In the genomic region with DNA sequence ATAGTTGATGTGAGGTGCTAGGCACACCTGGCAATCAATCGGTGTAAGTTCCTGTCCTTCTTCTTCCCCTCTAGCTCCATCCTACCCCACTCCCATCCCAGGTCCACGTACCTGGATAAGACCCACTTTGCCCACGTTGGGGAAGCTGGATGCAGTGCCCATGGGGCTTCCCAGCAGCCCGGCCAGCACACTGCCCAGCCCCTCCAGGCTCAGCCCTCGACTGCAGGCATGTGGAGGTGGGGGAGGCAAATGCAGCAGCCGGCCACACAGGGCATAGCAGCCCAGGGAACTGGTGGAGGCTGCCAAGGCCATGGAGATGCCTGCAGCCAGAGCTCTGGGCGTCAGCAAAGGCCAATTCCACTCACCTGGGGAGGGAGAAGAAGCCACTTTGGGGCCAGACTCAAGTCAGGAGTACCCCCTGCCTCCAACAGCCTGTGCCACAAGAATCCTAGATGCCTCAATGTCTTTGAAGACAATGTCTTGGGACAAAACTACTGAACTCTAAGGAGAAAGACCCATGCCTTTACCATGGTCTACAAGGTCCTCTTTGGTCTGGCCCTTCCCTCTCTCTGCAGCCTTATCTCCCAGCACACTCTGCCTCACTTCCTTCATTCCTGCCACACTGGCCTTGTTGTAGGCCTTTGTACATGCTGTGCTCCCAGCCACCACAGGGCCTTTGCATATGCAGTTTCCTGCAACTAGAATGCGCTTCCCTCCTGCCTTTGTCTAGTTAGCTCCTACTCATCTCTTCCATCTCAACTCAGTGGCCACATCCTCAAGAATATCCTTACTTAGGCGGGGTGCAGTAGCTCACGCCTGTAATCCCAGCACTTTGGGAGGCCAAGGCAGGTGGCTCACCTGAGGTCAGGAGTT, we compare ENCODE assay signal across 15 cellular contexts. TPM values are rescaled to one million over a fixed set of nuclear protein-coding genes. Genes with fewer than 3 reads are reported as not detected.
DNase-seq lines count a peak whose midpoint lies in the region; ATAC-seq, FAIRE-seq and TF ChIP-seq lines count a peak whose summit lies in the region.
"Had no signal": no experiment of that assay in that cellular context is flagged by ENCODE, and none has a peak within 500 bp of the region (broad histone marks: within the 10 kb centered on the region; RNA-seq: fewer than 3 reads in every experiment).

No MANE protein-coding gene starts in this region.

- ATAC-seq in HepG2 = no peak
- ATAC-seq in right lobe of liver = no peak
- ATAC-seq in WTC11 = no peak

- POLR2A ChIA-PET in HepG2 (lab: Yijun Ruan, JAX) (interaction anchor here (2.5 kb wide), 1 partner anchor 11 kb away, joined by 17 read pairs; a partner anchor contains a TSS), WTC11 (lab: Charles Lee) (no interaction called here)

- H3K4me2 ChIP-seq in HepG2 (ENCODE audit: low read depth, low read length) = no peak overlapping the region
- H3K4me2 ChIP-seq: BLaER1 treated with 17β-estradiol and CSF1 and Interleukin-3, amounts not matched to agents 10 nM and 100 nM had no signal

- no peak overlapping the region for H2AFZ ChIP-seq in HepG2 (ENCODE audit: low read length)
- H2AFZ ChIP-seq: GM23248 had no signal

- H3K27me3 Mint-ChIP-seq in WTC11 (ENCODE audit: low read depth) = peaks cover 19% of the 10 kb centered on the region
- H3K27me3 Mint-ChIP-seq: IgD-negative memory B cell had no signal

- DNase-seq in HepG2 (ENCODE audit: low spot score) (no peak), right lobe of liver (no peak), WTC11 (ENCODE audit: low spot score) (no peak), kidney (peak; percentile 65), DMS79 (lab: John Stamatoyannopoulos, UW) (no peak), NCI-H1930 (lab: John Stamatoyannopoulos, UW) (no peak), thyroid gland (no peak)
- DNase-seq: ACHN; CD4-positive, CD25-positive, alpha-beta regulatory T cell; DMS53; GM23248; HFFc6 had no signal

- intact Hi-C loops in HepG2 (cut with micrococcal nuclease; ENCODE audit: unreplicated experiment) = no loop called here
- intact Hi-C loops in right lobe of liver (cut with DNase I) = loop anchor here in 1 of 2 donors (5.0 kb wide), 1 partner anchor 137 kb away; no protein-coding TSS in a partner anchor
- intact Hi-C loops in kidney (cut with DNase I) = loop anchor here (10.0 kb wide), 1 partner anchor 120 kb away; no protein-coding TSS in a partner anchor
- intact Hi-C loops in thyroid gland (cut with DNase I) = loop anchor here (10.0 kb wide), 1 partner anchor 220 kb away; a partner anchor contains a TSS

- no peak for TF ChIP-seq EP300 in HepG2 (IDR thresholded peaks at IDR 0.05; ENCODE audit: low read depth in 2 of 2, low read length in 2 of 2)
- no peak for TF ChIP-seq EP300 in HepG2 (CRISPR knock-in tag; IDR thresholded peaks at IDR 0.05; ENCODE audit: borderline replicate concordance)

- no peak overlapping the region for H3K4me3 Mint-ChIP-seq in WTC11
- H3K4me3 Mint-ChIP-seq: HFFc6 had no signal

- 42% methylated on average over 9 of the region's 10 CpGs for WGBS in HepG2 (ENCODE audit: low lambda C conversion rate)
- WGBS in right lobe of liver (ENCODE audit: insufficient coverage, low coverage, low lambda C conversion rate, missing lambda C conversion rate) = 89% methylated on average over 6 of the region's 10 CpGs
- WGBS in thyroid gland, 2 donors = 89 to 90% methylated on average over 8 to 10 of the region's 10 CpGs

- H3K27me3 ChIP-seq in HepG2 (ENCODE audit: control insufficient read depth in 1 of 2, insufficient read depth in 2 of 2, low read length in 2 of 2) (peaks cover 0 to 2% of the 10 kb centered on the region in 2 experiments; a peak in 1 of 5 replicates), right lobe of liver (no peaks in the 10 kb centered on the region), thyroid gland (no peaks in the 10 kb centered on the region)
- H3K27me3 ChIP-seq: BLaER1 treated with 17β-estradiol and CSF1 and Interleukin-3, amounts not matched to agents 10 nM and 100 nM had no signal

- TF ChIP-seq CTCF in HepG2 (CRISPR knock-in tag; IDR thresholded peaks at IDR 0.05) (no peak), right lobe of liver (IDR thresholded peaks at IDR 0.05) (no peak), WTC11 (IDR thresholded peaks at IDR 0.05) (no peak), kidney (IDR thresholded peaks at IDR 0.05; ENCODE audit: borderline replicate concordance, extremely low read depth, insufficient read depth) (no peak), thyroid gland (IDR thresholded peaks at IDR 0.05) (no peak)

- in situ Hi-C loops in HepG2 (cut with HindIII; ENCODE audit: extremely low pct_ligation_motif_present, low pct_unique_long_range_greater_than_20kb) = no loop called here

- TF ChIP-seq POLR2A in HepG2 (IDR thresholded peaks at IDR 0.05; ENCODE audit: insufficient read depth in 1 of 2, low read depth in 2 of 2, low read length in 2 of 2) (no peak), right lobe of liver (IDR thresholded peaks at IDR 0.05) (no peak), thyroid gland (IDR thresholded peaks at IDR 0.05) (no peak)

- CTCF ChIA-PET in HepG2 (lab: Yijun Ruan, JAX; ENCODE audit: low intra/inter-chr PET ratio, low total read pairs) (interaction anchor here (1.4 kb wide), 1 partner anchor 46 kb away, joined by 3 read pairs; no protein-coding TSS in a partner anchor), WTC11 (lab: Charles Lee) (no interaction called here)

- H3K27ac ChIP-seq in HepG2 (ENCODE audit: extremely low read length, insufficient read depth, low read length) = no peak overlapping the region
- no peak overlapping the region for H3K27ac ChIP-seq in right lobe of liver
- H3K27ac ChIP-seq in kidney (ENCODE audit: low read depth in 2 of 2, low read length in 2 of 2) = no peak overlapping the region
- H3K27ac ChIP-seq in thyroid gland = no peak overlapping the region
- H3K27ac ChIP-seq: BLaER1 treated with 17β-estradiol and CSF1 and Interleukin-3, amounts not matched to agents 10 nM and 100 nM; GM23248 had no signal

- no peaks in the 10 kb centered on the region for H3K36me3 Mint-ChIP-seq in WTC11

- peaks cover 7% of the 10 kb centered on the region for H3K4me1 Mint-ChIP-seq in WTC11

- no peak for FAIRE-seq in HepG2 (lab: Jason Lieb, UNC)
- FAIRE-seq in kidney (lab: Jason Lieb, UNC) = no peak

- H3K4me1 ChIP-seq in HepG2 (ENCODE audit: insufficient read depth, low read length) = peaks cover 22% of the 10 kb centered on the region
- peaks cover 0 to 12% (median 4%) of the 10 kb centered on the region in 4 donors for H3K4me1 ChIP-seq in right lobe of liver
- peaks cover 3 to 4% of the 10 kb centered on the region in 2 donors for H3K4me1 ChIP-seq in kidney (ENCODE audit: control insufficient read depth in 1 of 2, insufficient read depth in 1 of 2, low read depth in 1 of 2, low read length in 2 of 2)
- H3K4me1 ChIP-seq in thyroid gland = peaks cover 4 to 6% of the 10 kb centered on the region in 2 donors

- H3K9me3 ChIP-seq in HepG2 (ENCODE audit: low read length) (no peaks in the 10 kb centered on the region), right lobe of liver (no peaks in the 10 kb centered on the region), kidney (ENCODE audit: control insufficient read depth in 1 of 2, low read length in 2 of 2) (no peaks in the 10 kb centered on the region), thyroid gland (no peaks in the 10 kb centered on the region)
- H3K9me3 ChIP-seq: BLaER1 treated with 17β-estradiol and CSF1 and Interleukin-3, amounts not matched to agents 10 nM and 100 nM; HAP-1 had no signal

- no peak overlapping the region for H3K4me3 ChIP-seq in HepG2 (replicated peaks in 1 of 3; ENCODE audit: insufficient read depth in 1 of 3, low read depth in 2 of 3, low read length in 3 of 3)
- H3K4me3 ChIP-seq in right lobe of liver = no peak overlapping the region
- no peak overlapping the region for H3K4me3 ChIP-seq in kidney (ENCODE audit: low read length in 2 of 2)
- H3K4me3 ChIP-seq in thyroid gland (replicated peaks in 1 of 3) = no peak overlapping the region
- H3K4me3 ChIP-seq: BLaER1 treated with 17β-estradiol and CSF1 and Interleukin-3, amounts not matched to agents 10 nM and 100 nM; GM23248; HAP-1 had no signal

- no TSS peak for BruUV-seq in HepG2 (replicated peaks; lab: Mats Ljungman, UMichigan)

- H3K36me3 ChIP-seq in HepG2 (replicated peaks in 1 of 2; ENCODE audit: control insufficient read depth in 1 of 2, insufficient read depth in 2 of 2, low read length in 2 of 2) = no peaks in the 10 kb centered on the region
- no peaks in the 10 kb centered on the region for H3K36me3 ChIP-seq in right lobe of liver
- H3K36me3 ChIP-seq in kidney (ENCODE audit: control insufficient read depth in 1 of 2, insufficient read depth in 2 of 2, low read length in 2 of 2) = no peaks in the 10 kb centered on the region
- no peaks in the 10 kb centered on the region for H3K36me3 ChIP-seq in thyroid gland
- H3K36me3 ChIP-seq: HAP-1 had no signal

- no peak overlapping the region for H3K9ac ChIP-seq in HepG2 (ENCODE audit: insufficient read depth, low read depth, low read length)
- H3K9ac ChIP-seq in kidney (ENCODE audit: low read length in 2 of 2) = no peak overlapping the region
- H3K9ac ChIP-seq: BLaER1 treated with 17β-estradiol and CSF1 and Interleukin-3, amounts not matched to agents 10 nM and 100 nM; GM23248 had no signal

- TF ChIP-seq RAD21 in HepG2 (CRISPR knock-in tag; IDR thresholded peaks at IDR 0.05) = no peak

- no peaks in the 10 kb centered on the region for H3K79me2 ChIP-seq in HepG2 (ENCODE audit: insufficient read depth, low read length)

- no peaks in the 10 kb centered on the region for H4K20me1 ChIP-seq in HepG2 (ENCODE audit: insufficient read depth, low read length)

- H3K27ac Mint-ChIP-seq in WTC11 = no peak overlapping the region
- H3K27ac Mint-ChIP-seq: HFFc6 had no signal

- no peaks in the 10 kb centered on the region for H3K9me3 Mint-ChIP-seq in WTC11
- H3K9me3 Mint-ChIP-seq: CD4-positive, CD25-positive, alpha-beta regulatory T cell; HFFc6; IgD-negative memory B cell had no signal

RNA-seq across cellular contexts. Expression of a gene that starts 4.5 kb away (rescaled TPM):
- total RNA-seq in HepG2 (2016; rRNA removed; fragmentation: Illumina TruSeq; extraction: Trizol) = 0.38 TPM in 1 of 2 replicates, not detected in the other
- total RNA-seq in HepG2 (2016; cell fraction: cytosol; rRNA removed; fragmentation: Illumina TruSeq; extraction: Trizol; ENCODE audit: low read depth) = 0.40 and 0.71 TPM in 2 replicates
- 0.37 TPM in 1 of 2 replicates, not detected in the other for total RNA-seq in HepG2 (2016; cell fraction: insoluble cytoplasmic fraction; rRNA removed; fragmentation: Illumina TruSeq; extraction: Trizol)
- total RNA-seq in HepG2 (2016; cell fraction: membrane; rRNA removed; fragmentation: Illumina TruSeq; extraction: Trizol) = 0.21 and 0.37 TPM in 2 replicates
- 0.34 and 0.56 TPM in 2 replicates for total RNA-seq in HepG2 (2016; cell fraction: nucleus; rRNA removed; fragmentation: Illumina TruSeq; extraction: Trizol)
- 0.78 and 2.1 TPM in 2 replicates for polyA plus RNA-seq in HepG2 (2011; rRNA removed)
- 0.10 and 0.12 TPM in 2 replicates for polyA plus RNA-seq in HepG2 (2011; cell fraction: cytosol; rRNA removed)
- 7.7 and 12.3 TPM in 2 replicates for polyA plus RNA-seq in HepG2 (2011; cell fraction: nucleus; rRNA removed)
- polyA plus RNA-seq in HepG2 (2012) = 0.89 and 1.8 TPM in 2 replicates
- not detected in 2 replicates for polyA plus RNA-seq in HepG2 (2016; cell fraction: cytosol; fragmentation: Illumina TruSeq; extraction: Trizol; ENCODE audit: low read depth)
- not detected in 2 replicates for polyA plus RNA-seq in HepG2 (2016; cell fraction: insoluble cytoplasmic fraction; fragmentation: Illumina TruSeq; extraction: Trizol; ENCODE audit: low read depth)
- polyA plus RNA-seq in HepG2 (2016; cell fraction: membrane; fragmentation: Illumina TruSeq; extraction: Trizol; ENCODE audit: low read depth) = not detected in 2 replicates
- polyA plus RNA-seq in HepG2 (2016; cell fraction: nucleus; fragmentation: Illumina TruSeq; extraction: Trizol; ENCODE audit: insufficient read depth, low read depth) = 2.0 and 2.1 TPM in 2 replicates
- polyA minus RNA-seq in HepG2 (2011; rRNA and poly(A)+ RNA removed; ENCODE audit: low replicate concordance) = 2.2 and 2.4 TPM in 2 replicates
- 0.30 TPM in 1 of 2 replicates, not detected in the other for polyA minus RNA-seq in HepG2 (2011; cell fraction: cytosol; rRNA and poly(A)+ RNA removed)
- 3.2 and 5.2 TPM in 2 replicates for polyA minus RNA-seq in HepG2 (2011; cell fraction: nucleus; rRNA and poly(A)+ RNA removed)
- total RNA-seq in right lobe of liver = 1 to 10 TPM in 5 of 6 experiments, under 1 TPM in 1; 0.62 to 4.9 (median 2.1) TPM
- 0.41 to 0.59 TPM (median 0.55 TPM) in 3 replicates for total RNA-seq in WTC11 (2021)
- total RNA-seq in kidney = 2.8 TPM
- 10.9 TPM for polyA plus RNA-seq in kidney (ENCODE audit: insufficient read depth, low read depth, low replicate concordance)
- total RNA-seq in thyroid gland = 1 to 10 TPM; 1.1 to 3.9 (median 3.4) TPM
- polyA plus RNA-seq: CD4-positive, CD25-positive, alpha-beta regulatory T cell had no signal

RNA-seq across cellular contexts. Expression of a gene that starts 4.7 kb away (rescaled TPM):
- total RNA-seq in HepG2 (2016; rRNA removed; fragmentation: Illumina TruSeq; extraction: Trizol) (30.7 and 42.1 TPM in 2 replicates), right lobe of liver (10 to 100 TPM in 3 of 6 experiments, 1 to 10 TPM in 3; 5.8 to 16.7 (median 10.9) TPM), WTC11 (2021) (18.4 to 22.3 TPM (median 21.3 TPM) in 3 replicates), kidney (17.5 TPM), thyroid gland (10 to 100 TPM in 3 of 4 donors, 1 to 10 TPM in 1; 8.6 to 13.8 (median 11.9) TPM)
- total RNA-seq in HepG2 (2016; cell fraction: cytosol; rRNA removed; fragmentation: Illumina TruSeq; extraction: Trizol; ENCODE audit: low read depth) = 6.5 and 7.7 TPM in 2 replicates
- 30.0 and 42.5 TPM in 2 replicates for total RNA-seq in HepG2 (2016; cell fraction: insoluble cytoplasmic fraction; rRNA removed; fragmentation: Illumina TruSeq; extraction: Trizol)
- 17.1 and 17.3 TPM in 2 replicates for total RNA-seq in HepG2 (2016; cell fraction: membrane; rRNA removed; fragmentation: Illumina TruSeq; extraction: Trizol)
- total RNA-seq in HepG2 (2016; cell fraction: nucleus; rRNA removed; fragmentation: Illumina TruSeq; extraction: Trizol) = 16.1 and 17.3 TPM in 2 replicates
- polyA plus RNA-seq in HepG2 (2011; rRNA removed) (23.8 and 30.0 TPM in 2 replicates), kidney (ENCODE audit: insufficient read depth, low read depth, low replicate concordance) (17.7 TPM)
- 23.3 and 26.7 TPM in 2 replicates for polyA plus RNA-seq in HepG2 (2011; cell fraction: cytosol; rRNA removed)
- 12.3 and 14.8 TPM in 2 replicates for polyA plus RNA-seq in HepG2 (2011; cell fraction: nucleus; rRNA removed)
- polyA plus RNA-seq in HepG2 (2012) = 20.2 and 22.8 TPM in 2 replicates
- polyA plus RNA-seq in HepG2 (2016; cell fraction: cytosol; fragmentation: Illumina TruSeq; extraction: Trizol; ENCODE audit: low read depth) = 5.5 and 6.1 TPM in 2 replicates
- 35.8 and 40.0 TPM in 2 replicates for polyA plus RNA-seq in HepG2 (2016; cell fraction: insoluble cytoplasmic fraction; fragmentation: Illumina TruSeq; extraction: Trizol; ENCODE audit: low read depth)
- polyA plus RNA-seq in HepG2 (2016; cell fraction: membrane; fragmentation: Illumina TruSeq; extraction: Trizol; ENCODE audit: low read depth) = 11.3 and 13.4 TPM in 2 replicates
- 14.3 and 14.5 TPM in 2 replicates for polyA plus RNA-seq in HepG2 (2016; cell fraction: nucleus; fragmentation: Illumina TruSeq; extraction: Trizol; ENCODE audit: insufficient read depth, low read depth)
- 47.0 and 114 TPM in 2 replicates for polyA minus RNA-seq in HepG2 (2011; rRNA and poly(A)+ RNA removed; ENCODE audit: low replicate concordance)
- 20.4 and 25.8 TPM in 2 replicates for polyA minus RNA-seq in HepG2 (2011; cell fraction: cytosol; rRNA and poly(A)+ RNA removed)
- 19.6 and 28.0 TPM in 2 replicates for polyA minus RNA-seq in HepG2 (2011; cell fraction: nucleus; rRNA and poly(A)+ RNA removed)

RNA-seq across cellular contexts. Expression of a gene that starts 11.4 kb away (rescaled TPM):
- total RNA-seq in HepG2 (2016; rRNA removed; fragmentation: Illumina TruSeq; extraction: Trizol) = 24.8 and 35.5 TPM in 2 replicates
- 5.6 and 5.7 TPM in 2 replicates for total RNA-seq in HepG2 (2016; cell fraction: cytosol; rRNA removed; fragmentation: Illumina TruSeq; extraction: Trizol; ENCODE audit: low read depth)
- total RNA-seq in HepG2 (2016; cell fraction: insoluble cytoplasmic fraction; rRNA removed; fragmentation: Illumina TruSeq; extraction: Trizol) = 24.2 and 37.7 TPM in 2 replicates
- 10.3 and 10.6 TPM in 2 replicates for total RNA-seq in HepG2 (2016; cell fraction: membrane; rRNA removed; fragmentation: Illumina TruSeq; extraction: Trizol)
- 27.6 TPM in 2 replicates for total RNA-seq in HepG2 (2016; cell fraction: nucleus; rRNA removed; fragmentation: Illumina TruSeq; extraction: Trizol)
- polyA plus RNA-seq in HepG2 (2011; rRNA removed) = 49.4 and 60.7 TPM in 2 replicates
- polyA plus RNA-seq in HepG2 (2011; cell fraction: cytosol; rRNA removed) = 45.0 and 48.2 TPM in 2 replicates
- polyA plus RNA-seq in HepG2 (2011; cell fraction: nucleus; rRNA removed) = 83.0 and 83.9 TPM in 2 replicates
- 34.1 and 38.6 TPM in 2 replicates for polyA plus RNA-seq in HepG2 (2012)
- 5.2 and 5.3 TPM in 2 replicates for polyA plus RNA-seq in HepG2 (2016; cell fraction: cytosol; fragmentation: Illumina TruSeq; extraction: Trizol; ENCODE audit: low read depth)
- 27.2 and 31.3 TPM in 2 replicates for polyA plus RNA-seq in HepG2 (2016; cell fraction: insoluble cytoplasmic fraction; fragmentation: Illumina TruSeq; extraction: Trizol; ENCODE audit: low read depth)
- 8.6 and 9.8 TPM in 2 replicates for polyA plus RNA-seq in HepG2 (2016; cell fraction: membrane; fragmentation: Illumina TruSeq; extraction: Trizol; ENCODE audit: low read depth)
- 62.0 and 62.4 TPM in 2 replicates for polyA plus RNA-seq in HepG2 (2016; cell fraction: nucleus; fragmentation: Illumina TruSeq; extraction: Trizol; ENCODE audit: insufficient read depth, low read depth)
- polyA minus RNA-seq in HepG2 (2011; rRNA and poly(A)+ RNA removed; ENCODE audit: low replicate concordance) = 12.3 and 51.1 TPM in 2 replicates
- 13.9 and 15.4 TPM in 2 replicates for polyA minus RNA-seq in HepG2 (2011; cell fraction: cytosol; rRNA and poly(A)+ RNA removed)
- polyA minus RNA-seq in HepG2 (2011; cell fraction: nucleus; rRNA and poly(A)+ RNA removed) = 14.2 and 14.8 TPM in 2 replicates
- 10 to 100 TPM; 22.3 to 37.1 (median 30.2) TPM for total RNA-seq in right lobe of liver
- 26.7 to 32.8 TPM (median 29.5 TPM) in 3 replicates for total RNA-seq in WTC11 (2021)
- 97.5 TPM for total RNA-seq in kidney
- polyA plus RNA-seq in kidney (ENCODE audit: insufficient read depth, low read depth, low replicate concordance) = 131 TPM
- total RNA-seq in thyroid gland = 100 to 1,000 TPM in 1 of 4 donors, 10 to 100 TPM in 3; 48.2 to 115 (median 65.0) TPM

RNA-seq across cellular contexts. Expression of a gene that starts 12.8 kb away (rescaled TPM):
- total RNA-seq in HepG2 (2016; rRNA removed; fragmentation: Illumina TruSeq; extraction: Trizol) = 59.7 and 86.0 TPM in 2 replicates
- total RNA-seq in HepG2 (2016; cell fraction: cytosol; rRNA removed; fragmentation: Illumina TruSeq; extraction: Trizol; ENCODE audit: low read depth) = 29.5 and 34.8 TPM in 2 replicates
- total RNA-seq in HepG2 (2016; cell fraction: insoluble cytoplasmic fraction; rRNA removed; fragmentation: Illumina TruSeq; extraction: Trizol) = 56.6 and 88.6 TPM in 2 replicates
- total RNA-seq in HepG2 (2016; cell fraction: membrane; rRNA removed; fragmentation: Illumina TruSeq; extraction: Trizol) = 119 and 127 TPM in 2 replicates
- total RNA-seq in HepG2 (2016; cell fraction: nucleus; rRNA removed; fragmentation: Illumina TruSeq; extraction: Trizol) = 52.2 and 63.7 TPM in 2 replicates
- 134 and 137 TPM in 2 replicates for polyA plus RNA-seq in HepG2 (2011; rRNA removed)
- polyA plus RNA-seq in HepG2 (2011; cell fraction: cytosol; rRNA removed) = 145 and 149 TPM in 2 replicates
- polyA plus RNA-seq in HepG2 (2011; cell fraction: nucleus; rRNA removed) = 127 and 155 TPM in 2 replicates
- polyA plus RNA-seq in HepG2 (2012) = 82.7 and 89.2 TPM in 2 replicates
- polyA plus RNA-seq in HepG2 (2016; cell fraction: cytosol; fragmentation: Illumina TruSeq; extraction: Trizol; ENCODE audit: low read depth) = 47.5 and 51.2 TPM in 2 replicates
- 51.2 and 58.4 TPM in 2 replicates for polyA plus RNA-seq in HepG2 (2016; cell fraction: insoluble cytoplasmic fraction; fragmentation: Illumina TruSeq; extraction: Trizol; ENCODE audit: low read depth)
- 95.6 and 101 TPM in 2 replicates for polyA plus RNA-seq in HepG2 (2016; cell fraction: membrane; fragmentation: Illumina TruSeq; extraction: Trizol; ENCODE audit: low read depth)
- polyA plus RNA-seq in HepG2 (2016; cell fraction: nucleus; fragmentation: Illumina TruSeq; extraction: Trizol; ENCODE audit: insufficient read depth, low read depth) = 84.0 and 89.2 TPM in 2 replicates
- polyA minus RNA-seq in HepG2 (2011; rRNA and poly(A)+ RNA removed; ENCODE audit: low replicate concordance) = 148 and 315 TPM in 2 replicates
- polyA minus RNA-seq in HepG2 (2011; cell fraction: cytosol; rRNA and poly(A)+ RNA removed) = 63.9 and 70.8 TPM in 2 replicates
- polyA minus RNA-seq in HepG2 (2011; cell fraction: nucleus; rRNA and poly(A)+ RNA removed) = 91.3 and 97.2 TPM in 2 replicates
- total RNA-seq in right lobe of liver = 10 to 100 TPM; 33.6 to 77.9 (median 51.0) TPM
- total RNA-seq in WTC11 (2021) = 50.2 to 60.2 TPM (median 52.8 TPM) in 3 replicates
- 106 TPM for total RNA-seq in kidney
- 112 TPM for polyA plus RNA-seq in kidney (ENCODE audit: insufficient read depth, low read depth, low replicate concordance)
- 100 to 1,000 TPM in 2 of 4 donors, 10 to 100 TPM in 2; 82.3 to 122 (median 100) TPM for total RNA-seq in thyroid gland

RNA-seq across cellular contexts. Expression of a gene that starts 41.3 kb away (rescaled TPM):
- total RNA-seq in HepG2 (2016; rRNA removed; fragmentation: Illumina TruSeq; extraction: Trizol) (39.4 and 53.3 TPM in 2 replicates), right lobe of liver (10 to 100 TPM; 20.7 to 32.3 (median 28.8) TPM), WTC11 (2021) (19.5 to 21.1 TPM (median 20.2 TPM) in 3 replicates), kidney (44.8 TPM), thyroid gland (100 to 1,000 TPM in 2 of 4 donors, 10 to 100 TPM in 2; 78.7 to 131 (median 92.0) TPM)
- total RNA-seq in HepG2 (2016; cell fraction: cytosol; rRNA removed; fragmentation: Illumina TruSeq; extraction: Trizol; ENCODE audit: low read depth) = 97.6 and 112 TPM in 2 replicates
- 37.3 and 56.7 TPM in 2 replicates for total RNA-seq in HepG2 (2016; cell fraction: insoluble cytoplasmic fraction; rRNA removed; fragmentation: Illumina TruSeq; extraction: Trizol)
- total RNA-seq in HepG2 (2016; cell fraction: membrane; rRNA removed; fragmentation: Illumina TruSeq; extraction: Trizol) = 81.3 and 81.5 TPM in 2 replicates
- 38.7 and 41.0 TPM in 2 replicates for total RNA-seq in HepG2 (2016; cell fraction: nucleus; rRNA removed; fragmentation: Illumina TruSeq; extraction: Trizol)
- polyA plus RNA-seq in HepG2 (2011; rRNA removed) (115 and 139 TPM in 2 replicates), kidney (ENCODE audit: insufficient read depth, low read depth, low replicate concordance) (72.6 TPM)
- 86.0 and 119 TPM in 2 replicates for polyA plus RNA-seq in HepG2 (2011; cell fraction: cytosol; rRNA removed)
- 440 and 456 TPM in 2 replicates for polyA plus RNA-seq in HepG2 (2011; cell fraction: nucleus; rRNA removed)
- 61.3 and 62.2 TPM in 2 replicates for polyA plus RNA-seq in HepG2 (2012)
- polyA plus RNA-seq in HepG2 (2016; cell fraction: cytosol; fragmentation: Illumina TruSeq; extraction: Trizol; ENCODE audit: low read depth) = 85.1 and 89.2 TPM in 2 replicates
- polyA plus RNA-seq in HepG2 (2016; cell fraction: insoluble cytoplasmic fraction; fragmentation: Illumina TruSeq; extraction: Trizol; ENCODE audit: low read depth) = 42.7 and 45.5 TPM in 2 replicates
- 68.1 and 69.5 TPM in 2 replicates for polyA plus RNA-seq in HepG2 (2016; cell fraction: membrane; fragmentation: Illumina TruSeq; extraction: Trizol; ENCODE audit: low read depth)
- 75.7 and 78.1 TPM in 2 replicates for polyA plus RNA-seq in HepG2 (2016; cell fraction: nucleus; fragmentation: Illumina TruSeq; extraction: Trizol; ENCODE audit: insufficient read depth, low read depth)
- polyA minus RNA-seq in HepG2 (2011; rRNA and poly(A)+ RNA removed; ENCODE audit: low replicate concordance) = 29.2 and 84.0 TPM in 2 replicates
- 21.6 and 22.7 TPM in 2 replicates for polyA minus RNA-seq in HepG2 (2011; cell fraction: cytosol; rRNA and poly(A)+ RNA removed)
- polyA minus RNA-seq in HepG2 (2011; cell fraction: nucleus; rRNA and poly(A)+ RNA removed) = 88.6 and 99.7 TPM in 2 replicates
